Comparison of ENCODE assay signal across 1 cellular context in the genomic region with DNA sequence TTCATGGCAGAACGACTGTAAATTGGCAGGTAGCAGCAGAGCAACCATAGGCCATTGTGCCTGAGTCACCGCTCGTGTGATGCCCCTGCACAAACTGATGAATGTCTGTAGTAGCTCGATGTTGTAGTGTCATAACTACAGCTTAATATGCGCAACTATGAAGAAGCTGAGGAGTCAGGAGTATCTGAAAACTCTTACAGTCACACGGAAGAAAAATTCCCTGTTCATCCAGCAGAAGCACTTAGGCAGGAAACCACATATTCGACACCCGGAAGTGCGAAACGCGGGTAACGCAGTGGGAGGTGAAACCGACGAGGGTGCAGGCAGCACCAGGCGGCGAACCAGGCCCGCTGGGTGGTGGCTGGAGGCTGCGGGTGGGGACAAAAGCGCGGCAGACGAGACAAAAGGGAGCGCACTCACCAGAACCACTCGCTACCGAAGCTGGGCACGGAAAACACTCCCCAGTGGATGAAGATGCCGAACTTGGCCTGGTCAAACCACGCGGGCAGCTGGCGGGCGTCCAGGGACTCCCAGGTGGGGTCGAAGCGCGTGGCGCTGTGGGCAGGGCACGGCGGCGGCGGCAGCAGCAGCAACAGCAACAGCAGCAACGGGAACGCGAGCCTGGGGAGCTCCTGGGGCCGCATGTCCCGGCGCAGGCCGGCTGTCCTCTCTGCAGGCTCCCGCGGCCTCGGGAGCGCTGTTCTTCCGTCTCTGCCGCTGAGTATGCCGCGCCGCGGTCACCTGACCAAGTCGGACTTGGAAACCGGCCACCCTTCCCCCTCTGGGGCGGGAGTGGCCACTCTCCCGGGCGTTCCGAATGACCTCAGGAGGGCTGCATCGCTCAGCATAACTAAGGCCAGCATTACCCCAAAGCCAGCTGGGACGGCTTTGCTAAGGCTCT.
TF ChIP-seq lines count a peak whose summit lies in the region.

TSS of gene FUCA2 (minus strand) at position 730 of the 901 bp plus-strand sequence. CDS start at position 644, 86 bp downstream.

TF ChIP-seq in HepG2, 621 proteins besides CTCF, POLR2A, EP300 and RAD21 (continued from another document and continues in another):
- TF ChIP-seq AFF4 (CRISPR knock-in tag; IDR thresholded peaks at IDR 0.05) (0 out of 2 replicates have a peak, but pooled peaks have one; percentile 33), ELF1 (CRISPR knock-in tag; IDR thresholded peaks at IDR 0.05) (peak; percentile 94), RFXAP (CRISPR knock-in tag; IDR thresholded peaks at IDR 0.05; ENCODE audit: borderline replicate concordance) (peak; percentile 92; the same call in 1 of the 2 replicates), U2AF1 (optimal IDR thresholded peaks at IDR 0.05; ENCODE audit: low read depth, low read length) (peak; percentile 75), HNRNPLL (IDR thresholded peaks at IDR 0.05; ENCODE audit: low read depth, low read length, poor library complexity, severe bottlenecking) (peak; percentile 82), PHF20 (CRISPR knock-in tag; IDR thresholded peaks at IDR 0.05) (peak; percentile 89), RFX5 (IDR thresholded peaks at IDR 0.05; ENCODE audit: low read depth, low read length) (no peak), CEBPB (IDR thresholded peaks at IDR 0.05; ENCODE audit: borderline replicate concordance, low read depth, low read length) (no peak), PRPF4 (IDR thresholded peaks at IDR 0.05; ENCODE audit: low read depth, low read length, poor library complexity, severe bottlenecking) (no peak), ZNF652 (CRISPR knock-in tag; IDR thresholded peaks at IDR 0.05; ENCODE audit: borderline replicate concordance, low read depth) (peak; percentile 13; the same call in 1 of the 2 replicates), ZNF253 (CRISPR knock-in tag; IDR thresholded peaks at IDR 0.05; ENCODE audit: borderline replicate concordance) (no peak; the same call in 1 of the 2 replicates), RBM22 (optimal IDR thresholded peaks at IDR 0.05; ENCODE audit: low read length) (no peak), ZMAT5 (CRISPR knock-in tag; IDR thresholded peaks at IDR 0.05; ENCODE audit: borderline replicate concordance, low read depth) (no peak), THAP7 (CRISPR knock-in tag; IDR thresholded peaks at IDR 0.05) (peak; percentile 71; the same call in 1 of the 2 replicates), KDM4B (CRISPR knock-in tag; IDR thresholded peaks at IDR 0.05) (no peak), ZSCAN21 (CRISPR knock-in tag; IDR thresholded peaks at IDR 0.05; ENCODE audit: borderline replicate concordance) (peak; percentile 71; the same call in 1 of the 2 replicates), PITX1 (CRISPR knock-in tag; IDR thresholded peaks at IDR 0.05) (peak; percentile 74), SMAD3 (CRISPR knock-in tag; IDR thresholded peaks at IDR 0.05) (no peak), NFE2L1 (CRISPR knock-in tag; IDR thresholded peaks at IDR 0.05; ENCODE audit: borderline replicate concordance) (peak; percentile 91; the same call in 1 of the 2 replicates), HOXA5 (CRISPR knock-in tag; IDR thresholded peaks at IDR 0.05) (peak; percentile 98), NR2C2 (CRISPR knock-in tag; IDR thresholded peaks at IDR 0.05; ENCODE audit: borderline replicate concordance) (peak; percentile 65), SOX13 (IDR thresholded peaks at IDR 0.05) (no peak), SOX13 (CRISPR knock-in tag; conservative IDR thresholded peaks at IDR 0.05 in 1 of 2, IDR thresholded peaks at IDR 0.05 in 1 of 2) (no peak; a peak in 2 of 4 replicates), MTF2 (CRISPR knock-in tag; IDR thresholded peaks at IDR 0.05; ENCODE audit: borderline replicate concordance) (0 out of 2 replicates have a peak, but pooled peaks have one; percentile 40), TCF7L2 (IDR thresholded peaks at IDR 0.05; ENCODE audit: low read depth, low read length) (no peak), ZBTB20 (CRISPR knock-in tag; IDR thresholded peaks at IDR 0.05; ENCODE audit: borderline replicate concordance, low read depth) (peak; percentile 73), RFX1 (IDR thresholded peaks at IDR 0.05) (no peak), HDAC2 (CRISPR knock-in tag; IDR thresholded peaks at IDR 0.05) (peak; percentile 74), SMAD9 (CRISPR knock-in tag; IDR thresholded peaks at IDR 0.05) (peak; percentile 62; the same call in 1 of the 2 replicates), ZSCAN30 (CRISPR knock-in tag; IDR thresholded peaks at IDR 0.05) (peak; percentile 94), NONO (IDR thresholded peaks at IDR 0.05) (no peak), NONO (CRISPR knock-in tag; conservative IDR thresholded peaks at IDR 0.05) (peak; percentile 92), SRSF4 (IDR thresholded peaks at IDR 0.05; ENCODE audit: low read depth, low read length, poor library complexity, severe bottlenecking) (no peak), U2AF2 (IDR thresholded peaks at IDR 0.05; ENCODE audit: low read depth, low read length) (no peak)
- TF ChIP-seq, protein P1, sequence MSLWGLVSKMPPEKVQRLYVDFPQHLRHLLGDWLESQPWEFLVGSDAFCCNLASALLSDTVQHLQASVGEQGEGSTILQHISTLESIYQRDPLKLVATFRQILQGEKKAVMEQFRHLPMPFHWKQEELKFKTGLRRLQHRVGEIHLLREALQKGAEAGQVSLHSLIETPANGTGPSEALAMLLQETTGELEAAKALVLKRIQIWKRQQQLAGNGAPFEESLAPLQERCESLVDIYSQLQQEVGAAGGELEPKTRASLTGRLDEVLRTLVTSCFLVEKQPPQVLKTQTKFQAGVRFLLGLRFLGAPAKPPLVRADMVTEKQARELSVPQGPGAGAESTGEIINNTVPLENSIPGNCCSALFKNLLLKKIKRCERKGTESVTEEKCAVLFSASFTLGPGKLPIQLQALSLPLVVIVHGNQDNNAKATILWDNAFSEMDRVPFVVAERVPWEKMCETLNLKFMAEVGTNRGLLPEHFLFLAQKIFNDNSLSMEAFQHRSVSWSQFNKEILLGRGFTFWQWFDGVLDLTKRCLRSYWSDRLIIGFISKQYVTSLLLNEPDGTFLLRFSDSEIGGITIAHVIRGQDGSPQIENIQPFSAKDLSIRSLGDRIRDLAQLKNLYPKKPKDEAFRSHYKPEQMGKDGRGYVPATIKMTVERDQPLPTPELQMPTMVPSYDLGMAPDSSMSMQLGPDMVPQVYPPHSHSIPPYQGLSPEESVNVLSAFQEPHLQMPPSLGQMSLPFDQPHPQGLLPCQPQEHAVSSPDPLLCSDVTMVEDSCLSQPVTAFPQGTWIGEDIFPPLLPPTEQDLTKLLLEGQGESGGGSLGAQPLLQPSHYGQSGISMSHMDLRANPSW (CRISPR knock-in tag; IDR thresholded peaks at IDR 0.05; ENCODE audit: borderline replicate concordance): peak; percentile 37; the same call in 1 of the 2 replicates
- TF ChIP-seq, protein P2, sequence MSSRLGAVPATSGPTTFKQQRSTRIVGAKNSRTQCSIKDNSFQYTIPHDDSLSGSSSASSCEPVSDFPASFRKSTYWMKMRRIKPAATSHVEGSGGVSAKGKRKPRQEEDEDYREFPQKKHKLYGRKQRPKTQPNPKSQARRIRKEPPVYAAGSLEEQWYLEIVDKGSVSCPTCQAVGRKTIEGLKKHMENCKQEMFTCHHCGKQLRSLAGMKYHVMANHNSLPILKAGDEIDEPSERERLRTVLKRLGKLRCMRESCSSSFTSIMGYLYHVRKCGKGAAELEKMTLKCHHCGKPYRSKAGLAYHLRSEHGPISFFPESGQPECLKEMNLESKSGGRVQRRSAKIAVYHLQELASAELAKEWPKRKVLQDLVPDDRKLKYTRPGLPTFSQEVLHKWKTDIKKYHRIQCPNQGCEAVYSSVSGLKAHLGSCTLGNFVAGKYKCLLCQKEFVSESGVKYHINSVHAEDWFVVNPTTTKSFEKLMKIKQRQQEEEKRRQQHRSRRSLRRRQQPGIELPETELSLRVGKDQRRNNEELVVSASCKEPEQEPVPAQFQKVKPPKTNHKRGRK (CRISPR knock-in tag; IDR thresholded peaks at IDR 0.05): no peak
- TF ChIP-seq, protein P3, sequence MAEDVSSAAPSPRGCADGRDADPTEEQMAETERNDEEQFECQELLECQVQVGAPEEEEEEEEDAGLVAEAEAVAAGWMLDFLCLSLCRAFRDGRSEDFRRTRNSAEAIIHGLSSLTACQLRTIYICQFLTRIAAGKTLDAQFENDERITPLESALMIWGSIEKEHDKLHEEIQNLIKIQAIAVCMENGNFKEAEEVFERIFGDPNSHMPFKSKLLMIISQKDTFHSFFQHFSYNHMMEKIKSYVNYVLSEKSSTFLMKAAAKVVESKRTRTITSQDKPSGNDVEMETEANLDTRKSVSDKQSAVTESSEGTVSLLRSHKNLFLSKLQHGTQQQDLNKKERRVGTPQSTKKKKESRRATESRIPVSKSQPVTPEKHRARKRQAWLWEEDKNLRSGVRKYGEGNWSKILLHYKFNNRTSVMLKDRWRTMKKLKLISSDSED (CRISPR knock-in tag; IDR thresholded peaks at IDR 0.05): peak; percentile 84
- TF ChIP-seq, protein P4, sequence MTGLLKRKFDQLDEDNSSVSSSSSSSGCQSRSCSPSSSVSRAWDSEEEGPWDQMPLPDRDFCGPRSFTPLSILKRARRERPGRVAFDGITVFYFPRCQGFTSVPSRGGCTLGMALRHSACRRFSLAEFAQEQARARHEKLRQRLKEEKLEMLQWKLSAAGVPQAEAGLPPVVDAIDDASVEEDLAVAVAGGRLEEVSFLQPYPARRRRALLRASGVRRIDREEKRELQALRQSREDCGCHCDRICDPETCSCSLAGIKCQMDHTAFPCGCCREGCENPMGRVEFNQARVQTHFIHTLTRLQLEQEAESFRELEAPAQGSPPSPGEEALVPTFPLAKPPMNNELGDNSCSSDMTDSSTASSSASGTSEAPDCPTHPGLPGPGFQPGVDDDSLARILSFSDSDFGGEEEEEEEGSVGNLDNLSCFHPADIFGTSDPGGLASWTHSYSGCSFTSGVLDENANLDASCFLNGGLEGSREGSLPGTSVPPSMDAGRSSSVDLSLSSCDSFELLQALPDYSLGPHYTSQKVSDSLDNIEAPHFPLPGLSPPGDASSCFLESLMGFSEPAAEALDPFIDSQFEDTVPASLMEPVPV (CRISPR knock-in tag; IDR thresholded peaks at IDR 0.05): peak; percentile 93
- TF ChIP-seq, protein P5, sequence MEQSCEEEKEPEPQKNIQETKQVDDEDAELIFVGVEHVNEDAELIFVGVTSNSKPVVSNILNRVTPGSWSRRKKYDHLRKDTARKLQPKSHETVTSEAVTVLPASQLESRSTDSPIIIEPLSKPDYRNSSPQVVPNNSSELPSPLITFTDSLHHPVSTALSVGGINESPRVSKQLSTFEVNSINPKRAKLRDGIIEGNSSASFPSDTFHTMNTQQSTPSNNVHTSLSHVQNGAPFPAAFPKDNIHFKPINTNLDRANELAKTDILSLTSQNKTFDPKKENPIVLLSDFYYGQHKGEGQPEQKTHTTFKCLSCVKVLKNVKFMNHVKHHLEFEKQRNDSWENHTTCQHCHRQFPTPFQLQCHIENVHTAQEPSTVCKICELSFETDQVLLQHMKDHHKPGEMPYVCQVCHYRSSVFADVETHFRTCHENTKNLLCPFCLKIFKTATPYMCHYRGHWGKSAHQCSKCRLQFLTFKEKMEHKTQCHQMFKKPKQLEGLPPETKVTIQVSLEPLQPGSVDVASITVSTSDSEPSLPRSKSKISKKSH (CRISPR knock-in tag; IDR thresholded peaks at IDR 0.05; ENCODE audit: borderline replicate concordance): peak; percentile 96
- TF ChIP-seq, protein P6, sequence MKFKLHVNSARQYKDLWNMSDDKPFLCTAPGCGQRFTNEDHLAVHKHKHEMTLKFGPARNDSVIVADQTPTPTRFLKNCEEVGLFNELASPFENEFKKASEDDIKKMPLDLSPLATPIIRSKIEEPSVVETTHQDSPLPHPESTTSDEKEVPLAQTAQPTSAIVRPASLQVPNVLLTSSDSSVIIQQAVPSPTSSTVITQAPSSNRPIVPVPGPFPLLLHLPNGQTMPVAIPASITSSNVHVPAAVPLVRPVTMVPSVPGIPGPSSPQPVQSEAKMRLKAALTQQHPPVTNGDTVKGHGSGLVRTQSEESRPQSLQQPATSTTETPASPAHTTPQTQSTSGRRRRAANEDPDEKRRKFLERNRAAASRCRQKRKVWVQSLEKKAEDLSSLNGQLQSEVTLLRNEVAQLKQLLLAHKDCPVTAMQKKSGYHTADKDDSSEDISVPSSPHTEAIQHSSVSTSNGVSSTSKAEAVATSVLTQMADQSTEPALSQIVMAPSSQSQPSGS (CRISPR knock-in tag; IDR thresholded peaks at IDR 0.05): peak; percentile 64
- TF ChIP-seq, protein P7, sequence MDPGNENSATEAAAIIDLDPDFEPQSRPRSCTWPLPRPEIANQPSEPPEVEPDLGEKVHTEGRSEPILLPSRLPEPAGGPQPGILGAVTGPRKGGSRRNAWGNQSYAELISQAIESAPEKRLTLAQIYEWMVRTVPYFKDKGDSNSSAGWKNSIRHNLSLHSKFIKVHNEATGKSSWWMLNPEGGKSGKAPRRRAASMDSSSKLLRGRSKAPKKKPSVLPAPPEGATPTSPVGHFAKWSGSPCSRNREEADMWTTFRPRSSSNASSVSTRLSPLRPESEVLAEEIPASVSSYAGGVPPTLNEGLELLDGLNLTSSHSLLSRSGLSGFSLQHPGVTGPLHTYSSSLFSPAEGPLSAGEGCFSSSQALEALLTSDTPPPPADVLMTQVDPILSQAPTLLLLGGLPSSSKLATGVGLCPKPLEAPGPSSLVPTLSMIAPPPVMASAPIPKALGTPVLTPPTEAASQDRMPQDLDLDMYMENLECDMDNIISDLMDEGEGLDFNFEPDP (CRISPR knock-in tag; conservative IDR thresholded peaks at IDR 0.05): 0 out of 2 replicates have a peak, but pooled peaks have one; percentile 11
